ENCODE assay signal across 12 cellular contexts in the genomic region with DNA sequence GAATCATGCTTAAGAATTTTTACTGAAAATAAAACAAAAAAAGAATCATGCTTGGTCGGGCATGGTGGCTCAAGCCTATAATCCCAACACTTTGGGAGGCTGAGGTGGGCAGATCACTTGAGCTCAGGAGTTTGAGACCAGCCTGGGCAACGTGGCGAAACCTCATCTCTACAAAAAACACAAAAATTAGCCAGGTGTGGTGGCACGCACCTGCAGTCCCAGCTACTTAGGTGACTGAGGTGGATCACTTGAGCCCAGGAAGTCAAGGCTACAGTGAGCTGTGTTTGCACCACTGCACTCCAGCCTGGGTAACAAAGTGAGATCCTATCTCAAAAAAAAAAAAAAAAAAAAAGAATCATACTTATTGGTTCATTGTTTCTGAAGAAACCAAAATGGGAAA. TPM values are rescaled to one million over a fixed set of nuclear protein-coding genes. Genes with fewer than 3 reads are reported as not detected.
DNase-seq lines count a peak whose midpoint lies in the region; TF ChIP-seq lines count a peak whose summit lies in the region.
"Not testable (repeated sequence)": the region's sequence is repeated elsewhere in the genome, so short reads cannot be mapped to it uniquely, and the experiment has no call there.
"Had no signal": no experiment of that assay in that cellular context is flagged by ENCODE, and none has a peak within 500 bp of the region (broad histone marks: within the 10 kb centered on the region; RNA-seq: fewer than 3 reads in every experiment).

No MANE protein-coding gene starts in this region.

- not testable (repeated sequence) for H3K4me3 ChIP-seq in thyroid gland (replicated peaks in 1 of 3)

- H3K36me3 ChIP-seq in thyroid gland: not testable (repeated sequence)

- TF ChIP-seq POLR2A in thyroid gland (IDR thresholded peaks at IDR 0.05): not testable (repeated sequence)

- H3K4me1 ChIP-seq in thyroid gland: not testable (repeated sequence)

- H3K27me3 ChIP-seq in thyroid gland: not testable (repeated sequence)

- H3K9me3 ChIP-seq in thyroid gland: not testable (repeated sequence)

- intact Hi-C loops in thyroid gland (cut with DNase I): not testable (repeated sequence)

- DNase-seq in thyroid gland: peak; percentile 53 to 61

- not testable (repeated sequence) for TF ChIP-seq CTCF in thyroid gland (IDR thresholded peaks at IDR 0.05)

- H3K27ac ChIP-seq in thyroid gland: not testable (repeated sequence)

- 47 to 55% methylated on average over 4 of the region's 4 CpGs for WGBS in thyroid gland, 2 donors

RNA-seq across cellular contexts. Expression of a gene that starts 33.5 kb away (rescaled TPM):
- total RNA-seq in thyroid gland: 1 to 10 TPM in 3 of 4 donors, under 1 TPM in 1; 0.67 to 1.8 (median 1.5) TPM

RNA-seq across cellular contexts. Expression of a gene that starts 55.9 kb away (rescaled TPM):
- total RNA-seq in thyroid gland: not detected
- total RNA-seq: A172; A673; B cell; Caco-2; Calu3; CD4-positive, alpha-beta memory T cell; CD4-positive, alpha-beta T cell; CD4-positive, CD25-positive, alpha-beta regulatory T cell; CD8-positive, alpha-beta memory T cell; CD8-positive, alpha-beta T cell; Daoy had no signal

RNA-seq across cellular contexts. Expression of a gene that starts 57.3 kb away (rescaled TPM):
- total RNA-seq in thyroid gland: 10 to 100 TPM; 31.2 to 78.8 (median 61.0) TPM
